In genomic region chr6:28710466-28711191, GRCh38 we compare ENCODE assay signal across 1 cellular context.
TF ChIP-seq lines count a peak whose summit lies in the region.

No MANE protein-coding gene starts in this region.

TF ChIP-seq in HEK293, 187 proteins besides CTCF, POLR2A, EP300 and RAD21 (continued from another document):
- peak; percentile 45 for TF ChIP-seq SP7 (tag by site-specific recombination; IDR thresholded peaks at IDR 0.05)
- no peak for TF ChIP-seq OVOL3 (tag by site-specific recombination; IDR thresholded peaks at IDR 0.05)
- TF ChIP-seq ZFP3 (tag by site-specific recombination; IDR thresholded peaks at IDR 0.05; ENCODE audit: low read depth): no peak
- no peak for TF ChIP-seq ZNF830 (tag by site-specific recombination; IDR thresholded peaks at IDR 0.05; ENCODE audit: low read depth)
- TF ChIP-seq, protein P1, sequence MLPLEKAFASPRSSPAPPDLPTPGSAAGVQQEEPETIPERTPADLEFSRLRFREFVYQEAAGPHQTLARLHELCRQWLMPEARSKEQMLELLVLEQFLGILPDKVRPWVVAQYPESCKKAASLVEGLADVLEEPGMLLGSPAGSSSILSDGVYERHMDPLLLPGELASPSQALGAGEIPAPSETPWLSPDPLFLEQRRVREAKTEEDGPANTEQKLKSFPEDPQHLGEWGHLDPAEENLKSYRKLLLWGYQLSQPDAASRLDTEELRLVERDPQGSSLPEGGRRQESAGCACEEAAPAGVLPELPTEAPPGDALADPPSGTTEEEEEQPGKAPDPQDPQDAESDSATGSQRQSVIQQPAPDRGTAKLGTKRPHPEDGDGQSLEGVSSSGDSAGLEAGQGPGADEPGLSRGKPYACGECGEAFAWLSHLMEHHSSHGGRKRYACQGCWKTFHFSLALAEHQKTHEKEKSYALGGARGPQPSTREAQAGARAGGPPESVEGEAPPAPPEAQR (tag by site-specific recombination; IDR thresholded peaks at IDR 0.05): no peak
- TF ChIP-seq ZNF350 (tag by site-specific recombination; IDR thresholded peaks at IDR 0.05): no peak
- TF ChIP-seq ZNF2 (tag by site-specific recombination; IDR thresholded peaks at IDR 0.05): peak; percentile 71; the same call in 1 of the 2 replicates
- TF ChIP-seq ZFP69B (tag by site-specific recombination; IDR thresholded peaks at IDR 0.05): peak; percentile 45; the same call in 1 of the 2 replicates
- TF ChIP-seq ZNF10 (tag by site-specific recombination; IDR thresholded peaks at IDR 0.05): no peak
- no peak for TF ChIP-seq ZNF138 (tag by site-specific recombination; IDR thresholded peaks at IDR 0.05; ENCODE audit: borderline replicate concordance)
- no peak for TF ChIP-seq ZNF677 (tag by site-specific recombination; IDR thresholded peaks at IDR 0.05)
- TF ChIP-seq, protein P2, sequence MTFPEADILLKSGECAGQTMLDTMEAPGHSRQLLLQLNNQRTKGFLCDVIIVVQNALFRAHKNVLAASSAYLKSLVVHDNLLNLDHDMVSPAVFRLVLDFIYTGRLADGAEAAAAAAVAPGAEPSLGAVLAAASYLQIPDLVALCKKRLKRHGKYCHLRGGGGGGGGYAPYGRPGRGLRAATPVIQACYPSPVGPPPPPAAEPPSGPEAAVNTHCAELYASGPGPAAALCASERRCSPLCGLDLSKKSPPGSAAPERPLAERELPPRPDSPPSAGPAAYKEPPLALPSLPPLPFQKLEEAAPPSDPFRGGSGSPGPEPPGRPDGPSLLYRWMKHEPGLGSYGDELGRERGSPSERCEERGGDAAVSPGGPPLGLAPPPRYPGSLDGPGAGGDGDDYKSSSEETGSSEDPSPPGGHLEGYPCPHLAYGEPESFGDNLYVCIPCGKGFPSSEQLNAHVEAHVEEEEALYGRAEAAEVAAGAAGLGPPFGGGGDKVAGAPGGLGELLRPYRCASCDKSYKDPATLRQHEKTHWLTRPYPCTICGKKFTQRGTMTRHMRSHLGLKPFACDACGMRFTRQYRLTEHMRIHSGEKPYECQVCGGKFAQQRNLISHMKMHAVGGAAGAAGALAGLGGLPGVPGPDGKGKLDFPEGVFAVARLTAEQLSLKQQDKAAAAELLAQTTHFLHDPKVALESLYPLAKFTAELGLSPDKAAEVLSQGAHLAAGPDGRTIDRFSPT (tag by site-specific recombination; IDR thresholded peaks at IDR 0.05): 0 out of 2 replicates have a peak, but pooled peaks have one; percentile 12
- TF ChIP-seq ZEB2 (tag by site-specific recombination; IDR thresholded peaks at IDR 0.05): no peak
- TF ChIP-seq ZNF707 (tag by site-specific recombination; IDR thresholded peaks at IDR 0.05): no peak
- no peak for TF ChIP-seq ZNF335 (tag by site-specific recombination; conservative IDR thresholded peaks at IDR 0.05)
- no peak for TF ChIP-seq EGR2 (tag by site-specific recombination; IDR thresholded peaks at IDR 0.05; ENCODE audit: low read depth)
- no peak for TF ChIP-seq ZNF768 (tag by site-specific recombination; IDR thresholded peaks at IDR 0.05)
- TF ChIP-seq FEZF1 (tag by site-specific recombination; IDR thresholded peaks at IDR 0.05): no peak
- TF ChIP-seq KLF10 (tag by site-specific recombination; IDR thresholded peaks at IDR 0.05): no peak
- TF ChIP-seq ZNF26 (tag by site-specific recombination; IDR thresholded peaks at IDR 0.05): no peak
- TF ChIP-seq ZNF214 (tag by site-specific recombination; IDR thresholded peaks at IDR 0.05; ENCODE audit: borderline replicate concordance): no peak
- TF ChIP-seq, protein P3, sequence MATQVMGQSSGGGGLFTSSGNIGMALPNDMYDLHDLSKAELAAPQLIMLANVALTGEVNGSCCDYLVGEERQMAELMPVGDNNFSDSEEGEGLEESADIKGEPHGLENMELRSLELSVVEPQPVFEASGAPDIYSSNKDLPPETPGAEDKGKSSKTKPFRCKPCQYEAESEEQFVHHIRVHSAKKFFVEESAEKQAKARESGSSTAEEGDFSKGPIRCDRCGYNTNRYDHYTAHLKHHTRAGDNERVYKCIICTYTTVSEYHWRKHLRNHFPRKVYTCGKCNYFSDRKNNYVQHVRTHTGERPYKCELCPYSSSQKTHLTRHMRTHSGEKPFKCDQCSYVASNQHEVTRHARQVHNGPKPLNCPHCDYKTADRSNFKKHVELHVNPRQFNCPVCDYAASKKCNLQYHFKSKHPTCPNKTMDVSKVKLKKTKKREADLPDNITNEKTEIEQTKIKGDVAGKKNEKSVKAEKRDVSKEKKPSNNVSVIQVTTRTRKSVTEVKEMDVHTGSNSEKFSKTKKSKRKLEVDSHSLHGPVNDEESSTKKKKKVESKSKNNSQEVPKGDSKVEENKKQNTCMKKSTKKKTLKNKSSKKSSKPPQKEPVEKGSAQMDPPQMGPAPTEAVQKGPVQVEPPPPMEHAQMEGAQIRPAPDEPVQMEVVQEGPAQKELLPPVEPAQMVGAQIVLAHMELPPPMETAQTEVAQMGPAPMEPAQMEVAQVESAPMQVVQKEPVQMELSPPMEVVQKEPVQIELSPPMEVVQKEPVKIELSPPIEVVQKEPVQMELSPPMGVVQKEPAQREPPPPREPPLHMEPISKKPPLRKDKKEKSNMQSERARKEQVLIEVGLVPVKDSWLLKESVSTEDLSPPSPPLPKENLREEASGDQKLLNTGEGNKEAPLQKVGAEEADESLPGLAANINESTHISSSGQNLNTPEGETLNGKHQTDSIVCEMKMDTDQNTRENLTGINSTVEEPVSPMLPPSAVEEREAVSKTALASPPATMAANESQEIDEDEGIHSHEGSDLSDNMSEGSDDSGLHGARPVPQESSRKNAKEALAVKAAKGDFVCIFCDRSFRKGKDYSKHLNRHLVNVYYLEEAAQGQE (tag by site-specific recombination; IDR thresholded peaks at IDR 0.05): no peak
- TF ChIP-seq ZFP37 (tag by site-specific recombination; IDR thresholded peaks at IDR 0.05): 0 out of 2 replicates have a peak, but pooled peaks have one; percentile 31
- peak; percentile 91 for TF ChIP-seq ZNF660 (tag by site-specific recombination; IDR thresholded peaks at IDR 0.05)
- no peak for TF ChIP-seq PRDM4 (tag by site-specific recombination; IDR thresholded peaks at IDR 0.05)
- TF ChIP-seq HOXD13 (CRISPR knock-in tag; IDR thresholded peaks at IDR 0.05; ENCODE audit: borderline replicate concordance): no peak
- TF ChIP-seq, protein P4, sequence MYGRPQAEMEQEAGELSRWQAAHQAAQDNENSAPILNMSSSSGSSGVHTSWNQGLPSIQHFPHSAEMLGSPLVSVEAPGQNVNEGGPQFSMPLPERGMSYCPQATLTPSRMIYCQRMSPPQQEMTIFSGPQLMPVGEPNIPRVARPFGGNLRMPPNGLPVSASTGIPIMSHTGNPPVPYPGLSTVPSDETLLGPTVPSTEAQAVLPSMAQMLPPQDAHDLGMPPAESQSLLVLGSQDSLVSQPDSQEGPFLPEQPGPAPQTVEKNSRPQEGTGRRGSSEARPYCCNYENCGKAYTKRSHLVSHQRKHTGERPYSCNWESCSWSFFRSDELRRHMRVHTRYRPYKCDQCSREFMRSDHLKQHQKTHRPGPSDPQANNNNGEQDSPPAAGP (tag by site-specific recombination; IDR thresholded peaks at IDR 0.05): no peak
- no peak for TF ChIP-seq ZNF785 (tag by site-specific recombination; IDR thresholded peaks at IDR 0.05)
- TF ChIP-seq MZF1 (tag by site-specific recombination; IDR thresholded peaks at IDR 0.05; ENCODE audit: borderline replicate concordance): peak; percentile 79; the same call in 1 of the 2 replicates
- no peak for TF ChIP-seq YY2 (tag by site-specific recombination; IDR thresholded peaks at IDR 0.05)
- TF ChIP-seq ZNF280C (tag by site-specific recombination; IDR thresholded peaks at IDR 0.05): no peak
- TF ChIP-seq, protein P5, sequence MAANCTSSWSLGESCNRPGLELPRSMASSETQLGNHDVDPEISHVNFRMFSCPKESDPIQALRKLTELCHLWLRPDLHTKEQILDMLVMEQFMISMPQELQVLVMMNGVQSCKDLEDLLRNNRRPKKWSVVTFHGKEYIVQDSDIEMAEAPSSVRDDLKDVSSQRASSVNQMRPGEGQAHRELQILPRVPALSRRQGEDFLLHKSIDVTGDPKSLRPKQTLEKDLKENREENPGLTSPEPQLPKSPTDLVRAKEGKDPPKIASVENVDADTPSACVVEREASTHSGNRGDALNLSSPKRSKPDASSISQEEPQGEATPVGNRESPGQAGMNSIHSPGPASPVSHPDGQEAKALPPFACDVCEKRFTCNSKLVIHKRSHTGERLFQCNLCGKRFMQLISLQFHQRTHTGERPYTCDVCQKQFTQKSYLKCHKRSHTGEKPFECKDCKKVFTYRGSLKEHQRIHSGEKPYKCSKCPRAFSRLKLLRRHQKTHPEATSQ (tag by site-specific recombination; IDR thresholded peaks at IDR 0.05): no peak
- TF ChIP-seq BCL6B (tag by site-specific recombination; IDR thresholded peaks at IDR 0.05): no peak
